24 cellular contexts compared by ENCODE assay signal in the genomic region with DNA sequence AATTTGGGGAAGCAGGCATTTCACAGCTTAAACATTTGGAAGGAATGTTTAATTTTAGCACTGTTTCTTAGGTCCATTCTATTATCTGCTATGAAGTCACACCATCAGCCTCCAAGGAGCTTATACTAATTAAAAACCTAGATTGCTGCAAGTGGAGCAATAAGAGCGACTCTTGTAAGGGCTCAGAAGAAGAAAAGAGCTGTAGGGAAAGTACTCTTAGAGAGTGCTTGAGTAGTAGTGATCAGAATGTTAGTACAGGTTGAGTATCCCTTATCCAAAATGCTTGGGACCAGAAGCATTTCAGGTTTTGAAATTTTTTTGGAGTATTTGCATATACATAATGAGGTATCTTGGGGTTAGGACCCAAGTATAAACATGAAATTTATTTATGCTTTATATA.
"Had no signal": no experiment of that assay in that cellular context is flagged by ENCODE, and none has a peak within 500 bp of the region (broad histone marks: within the 10 kb centered on the region; RNA-seq: fewer than 3 reads in every experiment).

No MANE protein-coding gene starts in this region.

- H3K4me1 ChIP-seq: colonic mucosa, foreskin keratinocyte, heart left ventricle, lower lobe of right lung had no signal

- H3K9me3 ChIP-seq: colonic mucosa, esophagus muscularis mucosa, gastroesophageal sphincter, heart left ventricle, lower lobe of right lung, mucosa of descending colon had no signal

- H3K4me3 ChIP-seq: colonic mucosa, dorsolateral prefrontal cortex, esophagus muscularis mucosa, gastroesophageal sphincter, heart left ventricle, hepatocyte, lower lobe of right lung, mucosa of descending colon had no signal

- ATAC-seq: foreskin keratinocyte, gastroesophageal sphincter, heart left ventricle, left colon, left lobe of liver, left ventricle myocardium superior, mucosa of descending colon had no signal

- H2AFZ ChIP-seq: hepatocyte had no signal

- H3K27me3 ChIP-seq: colonic mucosa, dorsolateral prefrontal cortex, esophagus muscularis mucosa, foreskin keratinocyte, gastroesophageal sphincter, heart left ventricle, hepatocyte had no signal

- H3K27ac ChIP-seq: colonic mucosa, dorsolateral prefrontal cortex, esophagus muscularis mucosa, foreskin keratinocyte, gastroesophageal sphincter, heart left ventricle, hepatocyte, lower lobe of right lung had no signal

- H3K4me2 ChIP-seq: hepatocyte had no signal

- DNase-seq: cerebellar nuclear complex; colonic mucosa; cortex of kidney; dorsolateral prefrontal cortex; effector CD4-positive, alpha-beta T cell; effector memory CD4-positive, alpha-beta T cell; foreskin keratinocyte; heart left ventricle; hypothalamus; immature natural killer cell; islet precursor cell; kidney; kidney glomerular epithelial cell; left colon; left ventricle myocardium superior; lower lobe of right lung; mammary epithelial cell; mesendoderm; midbrain; mucosa of descending colon had no signal

- H3K36me3 ChIP-seq: colonic mucosa, esophagus muscularis mucosa, gastroesophageal sphincter, heart left ventricle, lower lobe of right lung had no signal

- H3K79me2 ChIP-seq: hepatocyte had no signal
